8 cellular contexts compared by ENCODE assay signal in the genomic region with DNA sequence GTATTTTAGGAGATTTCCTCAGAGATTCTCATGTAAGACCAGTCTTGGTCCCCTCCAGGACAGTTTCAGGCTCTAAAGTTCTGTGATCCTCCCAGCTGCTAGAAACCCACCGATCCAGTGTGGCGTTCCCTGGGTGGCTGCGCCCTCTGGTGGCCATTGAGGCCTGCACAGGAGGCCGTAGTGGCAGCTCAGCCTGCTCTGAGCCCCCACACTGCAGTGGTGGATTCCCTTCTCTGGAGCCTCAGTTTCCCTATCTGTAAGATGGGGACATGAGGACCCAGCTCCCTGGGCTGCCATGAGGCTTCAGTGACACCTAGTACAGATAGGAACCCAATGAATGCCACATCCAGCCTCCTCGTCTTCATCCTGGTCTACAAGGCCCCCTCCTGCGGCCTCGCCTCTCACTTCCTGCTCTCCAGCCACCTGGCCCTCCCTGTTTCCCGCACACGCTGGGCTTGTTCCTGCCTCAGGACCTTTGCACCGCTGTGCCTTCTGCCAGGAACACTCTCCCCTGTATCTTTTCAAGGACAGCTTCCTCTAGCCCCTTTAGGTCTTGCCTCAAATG. TPM values are rescaled to one million over a fixed set of nuclear protein-coding genes. Genes with fewer than 3 reads are reported as not detected.
DNase-seq lines count a peak whose midpoint lies in the region; ATAC-seq and TF ChIP-seq lines count a peak whose summit lies in the region.

No MANE protein-coding gene starts in this region.

- H3K4me2 ChIP-seq in parathyroid adenoma (ENCODE audit: low read length): no peak overlapping the region

- no peak for TF ChIP-seq EP300 in gastroesophageal sphincter (IDR thresholded peaks at IDR 0.05)

- H3K4me3 Mint-ChIP-seq in type B pancreatic cell: no peak overlapping the region

- H3K27me3 Mint-ChIP-seq in type B pancreatic cell: no peaks in the 10 kb centered on the region

- TF ChIP-seq CTCF in gastroesophageal sphincter (IDR thresholded peaks at IDR 0.05): peak in 3 of 4 experiments; percentile 85 to 95 (median 86)
- peak; percentile 99 for TF ChIP-seq CTCF in parathyroid adenoma (IDR thresholded peaks at IDR 0.05)
- TF ChIP-seq CTCF in type B pancreatic cell (conservative IDR thresholded peaks at IDR 0.05): peak; percentile 98

- no peaks in the 10 kb centered on the region for H3K9me3 ChIP-seq in gastroesophageal sphincter
- H3K9me3 ChIP-seq in parathyroid adenoma (ENCODE audit: control insufficient read depth, low read length): no peaks in the 10 kb centered on the region

- H3K27ac ChIP-seq in gastroesophageal sphincter (no peak overlapping the region), parathyroid adenoma (no peak overlapping the region)

- H3K27ac Mint-ChIP-seq in type B pancreatic cell: no peak overlapping the region

- H3K4me1 Mint-ChIP-seq in type B pancreatic cell (ENCODE audit: unreplicated experiment): peaks cover 8% of the 10 kb centered on the region

- peaks cover 16% of the 10 kb centered on the region for H3K36me3 Mint-ChIP-seq in type B pancreatic cell

- H3K27me3 ChIP-seq in gastroesophageal sphincter (no peaks in the 10 kb centered on the region), parathyroid adenoma (ENCODE audit: control insufficient read depth, insufficient read depth, low read length) (no peaks in the 10 kb centered on the region)

- peaks cover 0 to 67% of the 10 kb centered on the region in 2 donors for H3K36me3 ChIP-seq in gastroesophageal sphincter
- H3K36me3 ChIP-seq in parathyroid adenoma (ENCODE audit: control insufficient read depth, insufficient read depth, low read length): no peaks in the 10 kb centered on the region

- H3K9me3 Mint-ChIP-seq in type B pancreatic cell: no peaks in the 10 kb centered on the region

- no peak for TF ChIP-seq POLR2A in gastroesophageal sphincter (IDR thresholded peaks at IDR 0.05)

- no peaks in the 10 kb centered on the region for H3K79me2 ChIP-seq in parathyroid adenoma

- H3K4me1 ChIP-seq in gastroesophageal sphincter (peaks cover 0 to 7% (median 0%) of the 10 kb centered on the region in 3 donors), parathyroid adenoma (no peaks in the 10 kb centered on the region)

- no peak overlapping the region for H2AFZ ChIP-seq in parathyroid adenoma

- ATAC-seq in HG03280 (IDR thresholded peaks at IDR 0.05; ENCODE audit: unreplicated experiment) (peak; percentile 79), gastroesophageal sphincter (peak; percentile 84)

- 35 to 44% methylated on average over 6 to 8 of the region's 10 CpGs for WGBS in gastroesophageal sphincter (ENCODE audit: low coverage in 1 of 2), 2 donors

- H3K9ac ChIP-seq in parathyroid adenoma: no peak overlapping the region

- DNase-seq in SKM-1 treated with dmso at 0.1 percent for 144 hours (lab: John Stamatoyannopoulos, UW; ENCODE audit: unreplicated experiment): peak; percentile 63
- DNase-seq in SKM-1 (lab: John Stamatoyannopoulos, UW; ENCODE audit: unreplicated experiment): no peak
- DNase-seq in SHP77 (lab: John Stamatoyannopoulos, UW): peak; percentile 46 to 64
- DNase-seq in activated gamma-delta T cell (lab: John Stamatoyannopoulos, UW): peak; percentile 49
- DNase-seq in type B pancreatic cell (ENCODE audit: extremely low spot score, unreplicated experiment): peak; percentile 88

- no peak overlapping the region for H3K4me3 ChIP-seq in gastroesophageal sphincter
- no peak overlapping the region for H3K4me3 ChIP-seq in parathyroid adenoma (ENCODE audit: low read depth, low read length)

RNA-seq across cellular contexts. Expression of a gene that starts 16.5 kb away (rescaled TPM):
- 10 to 100 TPM; 24.4 to 56.6 (median 35.7) TPM for total RNA-seq in gastroesophageal sphincter
- total RNA-seq in type B pancreatic cell (ENCODE audit: low replicate concordance): 6.9 and 14.4 TPM in 2 replicates

RNA-seq across cellular contexts. Expression of a gene that starts 22.6 kb away (rescaled TPM):
- under 1 TPM in 1 of 4 donors, not detected in 3; 0.40 TPM for total RNA-seq in gastroesophageal sphincter
- total RNA-seq in type B pancreatic cell (ENCODE audit: low replicate concordance): 0.82 and 1.7 TPM in 2 replicates

RNA-seq across cellular contexts. Expression of a gene that starts 33.6 kb away (rescaled TPM):
- 10 to 100 TPM; 16.6 to 36.6 (median 26.6) TPM for total RNA-seq in gastroesophageal sphincter
- 33.3 and 72.0 TPM in 2 replicates for total RNA-seq in type B pancreatic cell (ENCODE audit: low replicate concordance)

RNA-seq across cellular contexts. Expression of a gene that starts 57.4 kb away (rescaled TPM):
- 100 to 1,000 TPM in 2 of 4 donors, 10 to 100 TPM in 2; 80.0 to 141 (median 100.0) TPM for total RNA-seq in gastroesophageal sphincter
- total RNA-seq in type B pancreatic cell (ENCODE audit: low replicate concordance): 63.0 and 70.5 TPM in 2 replicates
